15 cellular contexts compared by ENCODE assay signal in the genomic region with DNA sequence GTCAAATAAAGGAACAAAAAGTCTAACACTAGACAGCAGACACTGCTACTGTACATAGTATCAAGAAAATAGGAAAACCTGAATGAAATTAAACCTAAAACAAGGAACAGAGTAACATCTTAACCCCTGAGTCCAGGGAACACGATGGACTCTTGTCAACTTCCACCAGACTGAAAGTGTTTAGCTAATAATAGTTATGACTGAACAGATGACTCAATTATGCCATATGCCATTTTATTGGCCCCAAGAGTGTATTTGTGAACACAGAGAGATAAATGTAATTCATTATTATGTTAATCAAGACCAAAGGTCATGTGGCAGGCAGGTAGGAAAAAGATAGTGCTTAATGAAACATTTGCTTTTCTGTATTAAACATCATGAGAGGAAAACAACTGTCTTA. TPM values are rescaled to one million over a fixed set of nuclear protein-coding genes. Genes with fewer than 3 reads are reported as not detected.
A peak's percentile ranks its signal among the peaks of the same experiment; 100 is the strongest.
DNase-seq lines count a peak whose midpoint lies in the region; ATAC-seq, FAIRE-seq and TF ChIP-seq lines count a peak whose summit lies in the region.
"Had no signal": no experiment of that assay in that cellular context is flagged by ENCODE, and none has a peak within 500 bp of the region (broad histone marks: within the 10 kb centered on the region; RNA-seq: fewer than 3 reads in every experiment).

No MANE protein-coding gene starts in this region.

- in situ Hi-C loops in G401 (cut with HindIII; ENCODE audit: low sequenced_read_pairs) = no loop called here

- POLR2A ChIA-PET in GM10248 (lab: Yijun Ruan, JAX) = no interaction called here

- no peaks in the 10 kb centered on the region for H3K4me1 Mint-ChIP-seq in activated naive CD8-positive, alpha-beta T cell treated with anti-CD3 and anti-CD28 coated beads, Interleukin-2, amount 50 U/mL, for 24 hours

- no peak for TF ChIP-seq CTCF in GM10248 (IDR thresholded peaks at IDR 0.05; ENCODE audit: control extremely low read depth, extremely low read depth, low read depth, missing control alignments)

- H3K27ac Mint-ChIP-seq in activated naive CD8-positive, alpha-beta T cell treated with anti-CD3 and anti-CD28 coated beads, Interleukin-2, amount 50 U/mL, for 24 hours = no peak overlapping the region

- H3K36me3 Mint-ChIP-seq in activated naive CD8-positive, alpha-beta T cell treated with anti-CD3 and anti-CD28 coated beads, Interleukin-2, amount 50 U/mL, for 24 hours (ENCODE audit: low read depth) = no peaks in the 10 kb centered on the region

- H3K27me3 Mint-ChIP-seq in activated naive CD8-positive, alpha-beta T cell treated with anti-CD3 and anti-CD28 coated beads, Interleukin-2, amount 50 U/mL, for 24 hours = peaks cover 2% of the 10 kb centered on the region

- H3K4me3 Mint-ChIP-seq in activated naive CD8-positive, alpha-beta T cell treated with anti-CD3 and anti-CD28 coated beads, Interleukin-2, amount 50 U/mL, for 24 hours = no peak overlapping the region

- H3K9me3 Mint-ChIP-seq in activated naive CD8-positive, alpha-beta T cell treated with anti-CD3 and anti-CD28 coated beads, Interleukin-2, amount 50 U/mL, for 24 hours = no peaks in the 10 kb centered on the region

- DNase-seq in G401 (ENCODE audit: low spot score) (peak; percentile 20), NCI-H1694 (lab: John Stamatoyannopoulos, UW) (peak; percentile 74), NCI-H748 treated with DMSO at 0.1 percent for 48 hours (lab: John Stamatoyannopoulos, UW) (peak; percentile 49), GM10248 (ENCODE audit: extremely low spot score) (no peak), T-helper 1 cell (no peak)
- DNase-seq in activated naive CD8-positive, alpha-beta T cell treated with anti-CD3 and anti-CD28 coated beads, Interleukin-2, amount 50 U/mL, for 24 hours = no peak
- DNase-seq in activated effector memory CD4-positive, alpha-beta T cell treated with Interleukin-2 at 50 U/mL for 16 hours = no peak
- DNase-seq: AML-193, GOT3, NCI-H187 treated with DMSO at 0.1 percent for 48 hours, NCI-H2227 treated with DMSO at 0.1 percent for 48 hours, SJCRH30, SW 1271 had no signal

- ATAC-seq in activated naive CD8-positive, alpha-beta T cell treated with anti-CD3 and anti-CD28 coated beads, Interleukin-2, amount 50 U/mL, for 24 hours = no peak

- CTCF ChIA-PET in GM10248 (lab: Yijun Ruan, JAX) = no interaction called here

- FAIRE-seq in islet of Langerhans (lab: Jason Lieb, UNC) = peak; percentile 97

RNA-seq across cellular contexts. Expression of gene NYAP2, which starts 58.0 kb away (rescaled TPM):
- total RNA-seq in G401 (2014; rRNA removed; shearing (Covaris generic)) = not detected in 2 replicates
- total RNA-seq: Daoy had no signal

Comparison
In these comparisons a context has a peak if more than half of its experiments do, and no peak if none do; other contexts are left out.
1. DNase-seq: peak in G401 (single experiment), NCI-H1694 (single experiment) and NCI-H748 treated with DMSO at 0.1 percent for 48 hours (single experiment); none in GM10248 (single experiment), activated naive CD8-positive, alpha-beta T cell treated with anti-CD3 and anti-CD28 coated beads, Interleukin-2, amount 50 U/mL, for 24 hours (single experiment), T-helper 1 cell (0 of 5) and activated effector memory CD4-positive, alpha-beta T cell treated with Interleukin-2 at 50 U/mL for 16 hours (single experiment).